Comparison of ENCODE assay signal across 1 cellular context in the genomic region with DNA sequence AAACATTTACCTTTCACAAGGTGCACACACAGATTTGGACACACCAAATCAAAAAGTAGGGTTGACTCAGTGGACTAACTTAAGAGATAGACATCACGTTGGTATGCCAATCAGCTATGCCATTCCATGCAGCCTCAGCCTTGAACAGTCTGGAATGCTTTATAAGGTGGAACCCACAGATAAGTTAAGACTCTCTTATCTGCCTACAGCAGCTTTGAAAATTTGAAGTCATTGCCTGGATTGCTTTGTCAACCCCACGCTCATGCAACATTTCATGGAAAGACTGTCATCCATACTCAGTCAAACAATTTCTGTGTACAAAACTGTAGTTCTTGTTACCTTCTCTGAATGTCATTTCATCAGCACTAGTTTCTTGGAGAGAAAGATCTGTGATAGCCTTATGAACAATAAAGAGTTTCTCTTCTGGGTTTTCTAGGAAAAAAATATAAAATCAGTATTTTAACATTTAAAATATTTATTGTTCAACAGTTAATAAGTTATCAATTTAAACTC.
TF ChIP-seq lines count a peak whose summit lies in the region.

No MANE protein-coding gene starts in this region.

TF ChIP-seq in K562, 482 proteins besides CTCF, POLR2A, EP300 and RAD21 (continued from another document and continues in another):
- TF ChIP-seq E2F3 (CRISPR knock-in tag; IDR thresholded peaks at IDR 0.05) (peak; percentile 28; the same call in 1 of the 2 replicates), TAF15 (IDR thresholded peaks at IDR 0.05; ENCODE audit: low read depth, low read length) (no peak), FOXJ3 (CRISPR knock-in tag; IDR thresholded peaks at IDR 0.05) (no peak), ZNF589 (CRISPR knock-in tag; IDR thresholded peaks at IDR 0.05; ENCODE audit: low read depth) (peak; percentile 98), SMAD1 (IDR thresholded peaks at IDR 0.05; ENCODE audit: low read depth, low read length, partially characterized antibody) (peak; percentile 93), ZNF324 (CRISPR knock-in tag; IDR thresholded peaks at IDR 0.05) (peak; percentile 53; the same call in 1 of the 2 replicates), SIN3A (IDR thresholded peaks at IDR 0.05; ENCODE audit: borderline replicate concordance in 2 of 2, control insufficient read depth in 1 of 2, low read depth in 2 of 2, low read length in 2 of 2) (no peak), SLC30A9 (CRISPR knock-in tag; IDR thresholded peaks at IDR 0.05) (no peak), SMAD2 (IDR thresholded peaks at IDR 0.05; ENCODE audit: low read depth, low read length) (no peak), ZNF644 (tag; IDR thresholded peaks at IDR 0.05; ENCODE audit: low read depth) (peak; percentile 97), HOXB6 (CRISPR knock-in tag; IDR thresholded peaks at IDR 0.05; ENCODE audit: borderline replicate concordance) (no peak), CSDE1 (IDR thresholded peaks at IDR 0.05) (no peak; a peak in 1 of 4 replicates), CBFB (CRISPR knock-in tag; IDR thresholded peaks at IDR 0.05) (no peak), KDM2B (CRISPR knock-in tag; IDR thresholded peaks at IDR 0.05) (no peak), ZNF436 (CRISPR knock-in tag; IDR thresholded peaks at IDR 0.05) (no peak), NELFE (IDR thresholded peaks at IDR 0.05; ENCODE audit: insufficient read depth, insufficient read length) (no peak), MTA1 (IDR thresholded peaks at IDR 0.05; ENCODE audit: borderline replicate concordance) (peak; percentile 94), BRF1 (IDR thresholded peaks at IDR 0.05; ENCODE audit: borderline replicate concordance, extremely low read depth, insufficient read length) (no peak), SNRNP70 (optimal IDR thresholded peaks at IDR 0.05; ENCODE audit: low read depth, low read length) (no peak), DIDO1 (tag; IDR thresholded peaks at IDR 0.05; ENCODE audit: low read depth) (peak; percentile 38; the same call in 1 of the 2 replicates), RBBP5 (IDR thresholded peaks at IDR 0.05; ENCODE audit: borderline replicate concordance, insufficient read depth, low read length, poor library complexity, severe bottlenecking) (no peak), TSC22D4 (tag; IDR thresholded peaks at IDR 0.05) (no peak), ZBTB7A (IDR thresholded peaks at IDR 0.05; ENCODE audit: borderline replicate concordance, control insufficient read depth, low read depth, low read length) (no peak), RAD51 (IDR thresholded peaks at IDR 0.05; ENCODE audit: borderline replicate concordance, low read depth) (peak; percentile 54; the same call in 1 of the 2 replicates), SREBF2 (CRISPR knock-in tag; IDR thresholded peaks at IDR 0.05) (no peak), KLF1 (tag; IDR thresholded peaks at IDR 0.05) (no peak), ZNF174 (CRISPR knock-in tag; IDR thresholded peaks at IDR 0.05) (0 out of 2 replicates have a peak, but pooled peaks have one; percentile 33), ZBTB1 (CRISPR knock-in tag; IDR thresholded peaks at IDR 0.05; ENCODE audit: borderline replicate concordance, low read depth) (no peak), SMARCA4 (IDR thresholded peaks at IDR 0.05) (peak; percentile 100), ZNF274 (IDR thresholded peaks at IDR 0.05; ENCODE audit: borderline replicate concordance, low read depth, low read length) (peak; percentile 23; the same call in 1 of the 2 replicates), PHF20 (IDR thresholded peaks at IDR 0.05; ENCODE audit: partially characterized antibody) (peak; percentile 52), ETS2 (tag; IDR thresholded peaks at IDR 0.05; ENCODE audit: borderline replicate concordance, poor library complexity, severe bottlenecking) (no peak), HCFC1 (IDR thresholded peaks at IDR 0.05; ENCODE audit: low read depth, low read length) (no peak; the same call in 1 of the 2 replicates), MYBL2 (IDR thresholded peaks at IDR 0.05; ENCODE audit: low read depth) (no peak; the same call in 1 of the 2 replicates), MYBL2 (CRISPR knock-in tag; IDR thresholded peaks at IDR 0.05; ENCODE audit: borderline replicate concordance) (no peak), ZC3H8 (IDR thresholded peaks at IDR 0.05) (peak; percentile 53; the same call in 1 of the 2 replicates), NFIX (CRISPR knock-in tag; IDR thresholded peaks at IDR 0.05; ENCODE audit: low read depth) (no peak), CAMTA2 (CRISPR knock-in tag; conservative IDR thresholded peaks at IDR 0.05) (no peak), ZNF23 (CRISPR knock-in tag; IDR thresholded peaks at IDR 0.05) (peak; percentile 71; the same call in 1 of the 2 replicates), HNRNPH1 (optimal IDR thresholded peaks at IDR 0.05; ENCODE audit: low read depth, low read length) (no peak), ZNF717 (CRISPR knock-in tag; IDR thresholded peaks at IDR 0.05) (0 out of 2 replicates have a peak, but pooled peaks have one; percentile 23), EHMT2 (IDR thresholded peaks at IDR 0.05) (peak; percentile 98), ZNF253 (CRISPR knock-in tag; conservative IDR thresholded peaks at IDR 0.05) (no peak), ILF3 (IDR thresholded peaks at IDR 0.05; ENCODE audit: borderline replicate concordance) (peak; percentile 93; the same call in 1 of the 2 replicates)
- TF ChIP-seq, protein P1, sequence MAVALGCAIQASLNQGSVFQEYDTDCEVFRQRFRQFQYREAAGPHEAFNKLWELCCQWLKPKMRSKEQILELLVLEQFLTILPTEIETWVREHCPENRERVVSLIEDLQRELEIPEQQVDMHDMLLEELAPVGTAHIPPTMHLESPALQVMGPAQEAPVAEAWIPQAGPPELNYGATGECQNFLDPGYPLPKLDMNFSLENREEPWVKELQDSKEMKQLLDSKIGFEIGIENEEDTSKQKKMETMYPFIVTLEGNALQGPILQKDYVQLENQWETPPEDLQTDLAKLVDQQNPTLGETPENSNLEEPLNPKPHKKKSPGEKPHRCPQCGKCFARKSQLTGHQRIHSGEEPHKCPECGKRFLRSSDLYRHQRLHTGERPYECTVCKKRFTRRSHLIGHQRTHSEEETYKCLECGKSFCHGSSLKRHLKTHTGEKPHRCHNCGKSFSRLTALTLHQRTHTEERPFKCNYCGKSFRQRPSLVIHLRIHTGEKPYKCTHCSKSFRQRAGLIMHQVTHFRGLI (CRISPR knock-in tag; IDR thresholded peaks at IDR 0.05), result peak; percentile 86
- TF ChIP-seq, protein P2, sequence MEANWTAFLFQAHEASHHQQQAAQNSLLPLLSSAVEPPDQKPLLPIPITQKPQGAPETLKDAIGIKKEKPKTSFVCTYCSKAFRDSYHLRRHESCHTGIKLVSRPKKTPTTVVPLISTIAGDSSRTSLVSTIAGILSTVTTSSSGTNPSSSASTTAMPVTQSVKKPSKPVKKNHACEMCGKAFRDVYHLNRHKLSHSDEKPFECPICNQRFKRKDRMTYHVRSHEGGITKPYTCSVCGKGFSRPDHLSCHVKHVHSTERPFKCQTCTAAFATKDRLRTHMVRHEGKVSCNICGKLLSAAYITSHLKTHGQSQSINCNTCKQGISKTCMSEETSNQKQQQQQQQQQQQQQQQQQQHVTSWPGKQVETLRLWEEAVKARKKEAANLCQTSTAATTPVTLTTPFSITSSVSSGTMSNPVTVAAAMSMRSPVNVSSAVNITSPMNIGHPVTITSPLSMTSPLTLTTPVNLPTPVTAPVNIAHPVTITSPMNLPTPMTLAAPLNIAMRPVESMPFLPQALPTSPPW (CRISPR knock-in tag; IDR thresholded peaks at IDR 0.05), result peak; percentile 67
- TF ChIP-seq, protein P3, sequence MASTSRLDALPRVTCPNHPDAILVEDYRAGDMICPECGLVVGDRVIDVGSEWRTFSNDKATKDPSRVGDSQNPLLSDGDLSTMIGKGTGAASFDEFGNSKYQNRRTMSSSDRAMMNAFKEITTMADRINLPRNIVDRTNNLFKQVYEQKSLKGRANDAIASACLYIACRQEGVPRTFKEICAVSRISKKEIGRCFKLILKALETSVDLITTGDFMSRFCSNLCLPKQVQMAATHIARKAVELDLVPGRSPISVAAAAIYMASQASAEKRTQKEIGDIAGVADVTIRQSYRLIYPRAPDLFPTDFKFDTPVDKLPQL (IDR thresholded peaks at IDR 0.05; ENCODE audit: extremely low read depth, insufficient read length), result no peak
- TF ChIP-seq, protein P4, sequence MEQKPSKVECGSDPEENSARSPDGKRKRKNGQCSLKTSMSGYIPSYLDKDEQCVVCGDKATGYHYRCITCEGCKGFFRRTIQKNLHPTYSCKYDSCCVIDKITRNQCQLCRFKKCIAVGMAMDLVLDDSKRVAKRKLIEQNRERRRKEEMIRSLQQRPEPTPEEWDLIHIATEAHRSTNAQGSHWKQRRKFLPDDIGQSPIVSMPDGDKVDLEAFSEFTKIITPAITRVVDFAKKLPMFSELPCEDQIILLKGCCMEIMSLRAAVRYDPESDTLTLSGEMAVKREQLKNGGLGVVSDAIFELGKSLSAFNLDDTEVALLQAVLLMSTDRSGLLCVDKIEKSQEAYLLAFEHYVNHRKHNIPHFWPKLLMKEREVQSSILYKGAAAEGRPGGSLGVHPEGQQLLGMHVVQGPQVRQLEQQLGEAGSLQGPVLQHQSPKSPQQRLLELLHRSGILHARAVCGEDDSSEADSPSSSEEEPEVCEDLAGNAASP (IDR thresholded peaks at IDR 0.05), result no peak
- TF ChIP-seq, protein P5, sequence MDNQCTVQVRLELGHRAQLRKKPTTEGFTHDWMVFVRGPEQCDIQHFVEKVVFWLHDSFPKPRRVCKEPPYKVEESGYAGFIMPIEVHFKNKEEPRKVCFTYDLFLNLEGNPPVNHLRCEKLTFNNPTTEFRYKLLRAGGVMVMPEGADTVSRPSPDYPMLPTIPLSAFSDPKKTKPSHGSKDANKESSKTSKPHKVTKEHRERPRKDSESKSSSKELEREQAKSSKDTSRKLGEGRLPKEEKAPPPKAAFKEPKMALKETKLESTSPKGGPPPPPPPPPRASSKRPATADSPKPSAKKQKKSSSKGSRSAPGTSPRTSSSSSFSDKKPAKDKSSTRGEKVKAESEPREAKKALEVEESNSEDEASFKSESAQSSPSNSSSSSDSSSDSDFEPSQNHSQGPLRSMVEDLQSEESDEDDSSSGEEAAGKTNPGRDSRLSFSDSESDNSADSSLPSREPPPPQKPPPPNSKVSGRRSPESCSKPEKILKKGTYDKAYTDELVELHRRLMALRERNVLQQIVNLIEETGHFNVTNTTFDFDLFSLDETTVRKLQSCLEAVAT (IDR thresholded peaks at IDR 0.05), result peak in 1 of 2 experiments; percentile 88; a peak in 2 of 4 replicates
- TF ChIP-seq, protein P6, sequence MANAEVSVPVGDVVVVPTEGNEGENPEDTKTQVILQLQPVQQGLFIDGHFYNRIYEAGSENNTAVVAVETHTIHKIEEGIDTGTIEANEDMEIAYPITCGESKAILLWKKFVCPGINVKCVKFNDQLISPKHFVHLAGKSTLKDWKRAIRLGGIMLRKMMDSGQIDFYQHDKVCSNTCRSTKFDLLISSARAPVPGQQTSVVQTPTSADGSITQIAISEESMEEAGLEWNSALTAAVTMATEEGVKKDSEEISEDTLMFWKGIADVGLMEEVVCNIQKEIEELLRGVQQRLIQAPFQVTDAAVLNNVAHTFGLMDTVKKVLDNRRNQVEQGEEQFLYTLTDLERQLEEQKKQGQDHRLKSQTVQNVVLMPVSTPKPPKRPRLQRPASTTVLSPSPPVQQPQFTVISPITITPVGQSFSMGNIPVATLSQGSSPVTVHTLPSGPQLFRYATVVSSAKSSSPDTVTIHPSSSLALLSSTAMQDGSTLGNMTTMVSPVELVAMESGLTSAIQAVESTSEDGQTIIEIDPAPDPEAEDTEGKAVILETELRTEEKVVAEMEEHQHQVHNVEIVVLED (CRISPR knock-in tag; IDR thresholded peaks at IDR 0.05), result peak; percentile 45; the same call in 1 of the 2 replicates
- TF ChIP-seq, protein P7, sequence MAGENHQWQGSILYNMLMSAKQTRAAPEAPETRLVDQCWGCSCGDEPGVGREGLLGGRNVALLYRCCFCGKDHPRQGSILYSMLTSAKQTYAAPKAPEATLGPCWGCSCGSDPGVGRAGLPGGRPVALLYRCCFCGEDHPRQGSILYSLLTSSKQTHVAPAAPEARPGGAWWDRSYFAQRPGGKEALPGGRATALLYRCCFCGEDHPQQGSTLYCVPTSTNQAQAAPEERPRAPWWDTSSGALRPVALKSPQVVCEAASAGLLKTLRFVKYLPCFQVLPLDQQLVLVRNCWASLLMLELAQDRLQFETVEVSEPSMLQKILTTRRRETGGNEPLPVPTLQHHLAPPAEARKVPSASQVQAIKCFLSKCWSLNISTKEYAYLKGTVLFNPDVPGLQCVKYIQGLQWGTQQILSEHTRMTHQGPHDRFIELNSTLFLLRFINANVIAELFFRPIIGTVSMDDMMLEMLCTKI (IDR thresholded peaks at IDR 0.05; ENCODE audit: partially characterized antibody), result no peak
- TF ChIP-seq, protein P8, sequence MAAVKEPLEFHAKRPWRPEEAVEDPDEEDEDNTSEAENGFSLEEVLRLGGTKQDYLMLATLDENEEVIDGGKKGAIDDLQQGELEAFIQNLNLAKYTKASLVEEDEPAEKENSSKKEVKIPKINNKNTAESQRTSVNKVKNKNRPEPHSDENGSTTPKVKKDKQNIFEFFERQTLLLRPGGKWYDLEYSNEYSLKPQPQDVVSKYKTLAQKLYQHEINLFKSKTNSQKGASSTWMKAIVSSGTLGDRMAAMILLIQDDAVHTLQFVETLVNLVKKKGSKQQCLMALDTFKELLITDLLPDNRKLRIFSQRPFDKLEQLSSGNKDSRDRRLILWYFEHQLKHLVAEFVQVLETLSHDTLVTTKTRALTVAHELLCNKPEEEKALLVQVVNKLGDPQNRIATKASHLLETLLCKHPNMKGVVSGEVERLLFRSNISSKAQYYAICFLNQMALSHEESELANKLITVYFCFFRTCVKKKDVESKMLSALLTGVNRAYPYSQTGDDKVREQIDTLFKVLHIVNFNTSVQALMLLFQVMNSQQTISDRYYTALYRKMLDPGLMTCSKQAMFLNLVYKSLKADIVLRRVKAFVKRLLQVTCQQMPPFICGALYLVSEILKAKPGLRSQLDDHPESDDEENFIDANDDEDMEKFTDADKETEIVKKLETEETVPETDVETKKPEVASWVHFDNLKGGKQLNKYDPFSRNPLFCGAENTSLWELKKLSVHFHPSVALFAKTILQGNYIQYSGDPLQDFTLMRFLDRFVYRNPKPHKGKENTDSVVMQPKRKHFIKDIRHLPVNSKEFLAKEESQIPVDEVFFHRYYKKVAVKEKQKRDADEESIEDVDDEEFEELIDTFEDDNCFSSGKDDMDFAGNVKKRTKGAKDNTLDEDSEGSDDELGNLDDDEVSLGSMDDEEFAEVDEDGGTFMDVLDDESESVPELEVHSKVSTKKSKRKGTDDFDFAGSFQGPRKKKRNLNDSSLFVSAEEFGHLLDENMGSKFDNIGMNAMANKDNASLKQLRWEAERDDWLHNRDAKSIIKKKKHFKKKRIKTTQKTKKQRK (IDR thresholded peaks at IDR 0.05; ENCODE audit: borderline replicate concordance, low read depth, low read length), result no peak
- TF ChIP-seq, protein P9, sequence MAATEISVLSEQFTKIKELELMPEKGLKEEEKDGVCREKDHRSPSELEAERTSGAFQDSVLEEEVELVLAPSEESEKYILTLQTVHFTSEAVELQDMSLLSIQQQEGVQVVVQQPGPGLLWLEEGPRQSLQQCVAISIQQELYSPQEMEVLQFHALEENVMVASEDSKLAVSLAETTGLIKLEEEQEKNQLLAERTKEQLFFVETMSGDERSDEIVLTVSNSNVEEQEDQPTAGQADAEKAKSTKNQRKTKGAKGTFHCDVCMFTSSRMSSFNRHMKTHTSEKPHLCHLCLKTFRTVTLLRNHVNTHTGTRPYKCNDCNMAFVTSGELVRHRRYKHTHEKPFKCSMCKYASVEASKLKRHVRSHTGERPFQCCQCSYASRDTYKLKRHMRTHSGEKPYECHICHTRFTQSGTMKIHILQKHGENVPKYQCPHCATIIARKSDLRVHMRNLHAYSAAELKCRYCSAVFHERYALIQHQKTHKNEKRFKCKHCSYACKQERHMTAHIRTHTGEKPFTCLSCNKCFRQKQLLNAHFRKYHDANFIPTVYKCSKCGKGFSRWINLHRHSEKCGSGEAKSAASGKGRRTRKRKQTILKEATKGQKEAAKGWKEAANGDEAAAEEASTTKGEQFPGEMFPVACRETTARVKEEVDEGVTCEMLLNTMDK (IDR thresholded peaks at IDR 0.05; ENCODE audit: borderline replicate concordance, insufficient read depth, low read depth, low read length, poor library complexity, severe bottlenecking), result no peak
